Comparison of ENCODE assay signal across 2 cellular contexts in the genomic region with DNA sequence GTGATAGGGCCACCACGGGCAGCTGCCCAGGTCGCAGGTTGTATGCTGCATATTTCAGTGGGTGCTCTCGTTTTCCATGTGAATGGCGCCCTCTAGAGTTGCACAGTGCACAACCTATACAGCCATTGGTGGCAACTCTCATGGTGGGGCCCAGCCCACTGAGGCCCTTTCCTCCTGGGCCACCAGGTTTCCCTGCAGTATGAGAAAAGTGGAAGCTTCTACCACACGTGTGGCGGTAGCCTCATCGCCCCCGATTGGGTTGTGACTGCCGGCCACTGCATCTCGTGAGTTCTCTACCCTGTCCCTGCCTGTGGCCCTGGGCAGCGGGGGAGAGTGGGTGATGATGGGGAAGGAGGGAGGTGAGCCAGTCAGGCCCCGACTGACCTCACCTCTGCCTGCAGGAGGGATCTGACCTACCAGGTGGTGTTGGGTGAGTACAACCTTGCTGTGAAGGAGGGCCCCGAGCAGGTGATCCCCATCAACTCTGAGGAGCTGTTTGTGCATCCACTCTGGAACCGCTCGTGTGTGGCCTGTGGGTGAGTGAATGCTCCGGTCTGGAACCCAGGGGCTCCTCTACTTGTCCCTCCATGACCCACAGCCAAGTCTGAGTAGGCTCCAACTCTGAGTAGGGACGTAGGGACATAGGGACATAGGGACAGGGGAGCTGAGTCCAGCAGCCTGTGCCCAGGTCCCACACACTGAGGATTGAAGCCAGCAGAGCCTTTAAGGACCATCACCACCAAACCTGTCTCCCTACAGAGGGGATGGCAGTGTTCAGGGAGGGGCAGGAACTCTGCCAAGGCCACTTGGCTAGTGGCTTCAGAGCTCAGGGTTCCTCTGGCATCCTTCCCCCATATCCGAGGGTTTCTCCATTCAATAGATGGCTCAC.
A peak's percentile ranks its signal among the peaks of the same experiment; 100 is the strongest.
TF ChIP-seq lines count a peak whose summit lies in the region.

No MANE protein-coding gene starts in this region.

TF ChIP-seq in HEK293, 187 proteins besides CTCF, POLR2A, EP300 and RAD21:
- TF ChIP-seq ZNF654 (tag by site-specific recombination; IDR thresholded peaks at IDR 0.05; ENCODE audit: low read depth) (peak; percentile 34), ZFP69B (tag by site-specific recombination; IDR thresholded peaks at IDR 0.05) (peak; percentile 71; the same call in 1 of the 2 replicates)
TF ChIP-seq in HEK293: peak in this region for 2; not testable (repeated sequence) for 185.

TF ChIP-seq in K562, 482 proteins besides CTCF, POLR2A, EP300 and RAD21:
- TF ChIP-seq SMC3 (conservative IDR thresholded peaks at IDR 0.05; ENCODE audit: insufficient read depth, low read depth, low read length): peak; percentile 38; the same call in 1 of the 2 replicates
- peak; percentile 64; the same call in 1 of the 2 replicates for TF ChIP-seq STAG1 (CRISPR knock-in tag; IDR thresholded peaks at IDR 0.05; ENCODE audit: borderline replicate concordance)
- 0 out of 4 replicates have a peak, but pooled peaks of 1 of the 2 experiments have one; percentile 39 for TF ChIP-seq MAZ (CRISPR knock-in tag; conservative IDR thresholded peaks at IDR 0.05 in 1 of 2, IDR thresholded peaks at IDR 0.05 in 1 of 2)
- 0 out of 2 replicates have a peak, but pooled peaks have one; percentile 57 for TF ChIP-seq ZC3H4 (CRISPR knock-in tag; IDR thresholded peaks at IDR 0.05; ENCODE audit: borderline replicate concordance)
